Comparison of ENCODE assay signal across 8 cellular contexts in genomic region chr15:60374628-60375081, GRCh38. TPM values are rescaled to one million over a fixed set of nuclear protein-coding genes. Genes with fewer than 3 reads are reported as not detected.
DNase-seq lines count a peak whose midpoint lies in the region; ATAC-seq and TF ChIP-seq lines count a peak whose summit lies in the region.

No MANE protein-coding gene starts in this region.

- H3K4me3 Mint-ChIP-seq in endodermal cell: no peak overlapping the region
- peak overlapping the region in 2 of 3 experiments; percentile 6 to 29 for H3K4me3 Mint-ChIP-seq in nephron
- H3K4me3 Mint-ChIP-seq in CD8-positive, alpha-beta memory T cell: no peak overlapping the region
- H3K4me3 Mint-ChIP-seq in stimulated activated naive B cell treated with anti-CD40 and anti-IgM and Interleukin-4, amounts not matched to agents 10 μg/mL and 1 μg/mL and 100 μg/mL, for 72 hours: no peak overlapping the region

- H3K27ac ChIP-seq in endodermal cell (ENCODE audit: low read depth, low read length): peak overlapping the region; percentile 79
- H3K27ac ChIP-seq in CD8-positive, alpha-beta memory T cell (ENCODE audit: low read depth, low read length): no peak overlapping the region

- H3K4me1 ChIP-seq in endodermal cell (ENCODE audit: control insufficient read depth, insufficient read depth, low read length): peaks cover 26% of the 10 kb centered on the region
- no peaks in the 10 kb centered on the region for H3K4me1 ChIP-seq in CD8-positive, alpha-beta memory T cell (ENCODE audit: insufficient read depth, low read length)

- peaks cover 80% of the 10 kb centered on the region for H3K36me3 ChIP-seq in endodermal cell (ENCODE audit: control insufficient read depth, insufficient read depth, low read length)
- peaks cover 16% of the 10 kb centered on the region for H3K36me3 ChIP-seq in CD8-positive, alpha-beta memory T cell (ENCODE audit: insufficient read depth, low read length)

- ATAC-seq in GM19023 (IDR thresholded peaks at IDR 0.05; ENCODE audit: unreplicated experiment) (no peak), HG02642 (IDR thresholded peaks at IDR 0.05; ENCODE audit: poor library complexity, unreplicated experiment) (no peak)
- ATAC-seq in stimulated activated naive B cell treated with anti-CD40 and anti-IgM and Interleukin-4, amounts not matched to agents 10 μg/mL and 1 μg/mL and 100 μg/mL, for 72 hours (replicated peaks): no peak

- H3K36me3 Mint-ChIP-seq in endodermal cell (ENCODE audit: low read depth): peaks cover 63% of the 10 kb centered on the region
- peaks cover 61% of the 10 kb centered on the region for H3K36me3 Mint-ChIP-seq in nephron (ENCODE audit: low read depth)
- peaks cover 0 to 81% (median 9%) of the 10 kb centered on the region in 3 donors for H3K36me3 Mint-ChIP-seq in CD8-positive, alpha-beta memory T cell
- peaks cover 44 to 58% of the 10 kb centered on the region in 2 donors for H3K36me3 Mint-ChIP-seq in stimulated activated naive B cell treated with anti-CD40 and anti-IgM and Interleukin-4, amounts not matched to agents 10 μg/mL and 1 μg/mL and 100 μg/mL, for 72 hours

- H3K4me3 ChIP-seq in endodermal cell (ENCODE audit: low read length): peak overlapping the region; percentile 19
- no peak overlapping the region for H3K4me3 ChIP-seq in CD8-positive, alpha-beta memory T cell (ENCODE audit: low read length)

- H3K9me3 Mint-ChIP-seq in endodermal cell (no peaks in the 10 kb centered on the region), nephron (no peaks in the 10 kb centered on the region)
- no peaks in the 10 kb centered on the region for H3K9me3 Mint-ChIP-seq in CD8-positive, alpha-beta memory T cell
- H3K9me3 Mint-ChIP-seq in stimulated activated naive B cell treated with anti-CD40 and anti-IgM and Interleukin-4, amounts not matched to agents 10 μg/mL and 1 μg/mL and 100 μg/mL, for 72 hours: no peaks in the 10 kb centered on the region

- no peaks in the 10 kb centered on the region for H3K9me3 ChIP-seq in endodermal cell (ENCODE audit: control insufficient read depth, low read length)
- H3K9me3 ChIP-seq in CD8-positive, alpha-beta memory T cell (ENCODE audit: low read length): no peaks in the 10 kb centered on the region

- H3K27me3 Mint-ChIP-seq in endodermal cell (ENCODE audit: insufficient read depth) (peaks cover 46% of the 10 kb centered on the region), nephron (ENCODE audit: low read depth) (peaks cover 6% of the 10 kb centered on the region)
- H3K27me3 Mint-ChIP-seq in CD8-positive, alpha-beta memory T cell: no peaks in the 10 kb centered on the region
- no peaks in the 10 kb centered on the region for H3K27me3 Mint-ChIP-seq in stimulated activated naive B cell treated with anti-CD40 and anti-IgM and Interleukin-4, amounts not matched to agents 10 μg/mL and 1 μg/mL and 100 μg/mL, for 72 hours

- H3K4me1 Mint-ChIP-seq in endodermal cell (peaks cover 53% of the 10 kb centered on the region), nephron (peaks cover 78% of the 10 kb centered on the region)
- H3K4me1 Mint-ChIP-seq in CD8-positive, alpha-beta memory T cell: peaks cover 13 to 26% (median 25%) of the 10 kb centered on the region in 3 donors
- no peaks in the 10 kb centered on the region for H3K4me1 Mint-ChIP-seq in stimulated activated naive B cell treated with anti-CD40 and anti-IgM and Interleukin-4, amounts not matched to agents 10 μg/mL and 1 μg/mL and 100 μg/mL, for 72 hours

- CTCF ChIA-PET in CD8-positive, alpha-beta memory T cell (lab: Charles Lee): no interaction called here

- H3K27ac Mint-ChIP-seq in endodermal cell: peak overlapping the region; percentile 53
- peak overlapping the region; percentile 83 to 91 (median 90) for H3K27ac Mint-ChIP-seq in nephron
- peak overlapping the region in 1 of 8 donors; percentile 88 for H3K27ac Mint-ChIP-seq in CD8-positive, alpha-beta memory T cell
- H3K27ac Mint-ChIP-seq in stimulated activated naive B cell treated with anti-CD40 and anti-IgM and Interleukin-4, amounts not matched to agents 10 μg/mL and 1 μg/mL and 100 μg/mL, for 72 hours: no peak overlapping the region

- peak overlapping the region; percentile 39 for H3K9ac ChIP-seq in endodermal cell (ENCODE audit: extremely low read depth, low read length, poor library complexity, severe bottlenecking)

- no peak for TF ChIP-seq CTCF in endodermal cell (conservative IDR thresholded peaks at IDR 0.05)
- no peak for TF ChIP-seq CTCF in nephron (IDR thresholded peaks at IDR 0.05; ENCODE audit: unreplicated experiment in 3 of 3)

- no peaks in the 10 kb centered on the region for H3K27me3 ChIP-seq in endodermal cell (ENCODE audit: control insufficient read depth, insufficient read depth, low read length, poor library complexity, severe bottlenecking)
- H3K27me3 ChIP-seq in CD8-positive, alpha-beta memory T cell (ENCODE audit: insufficient read depth, low read length, poor library complexity, severe bottlenecking): no peaks in the 10 kb centered on the region

- POLR2A ChIA-PET in CD8-positive, alpha-beta memory T cell (lab: Charles Lee): no interaction called here

- DNase-seq in H4 (ENCODE audit: low spot score): peak; percentile 99
- peak; percentile 84 for DNase-seq in NCI-H446 treated with DMSO at 0.1 percent for 48 hours (lab: John Stamatoyannopoulos, UW)
- peak; percentile 81 for DNase-seq in endodermal cell
- no peak for DNase-seq in CD8-positive, alpha-beta memory T cell
- DNase-seq in stimulated activated naive B cell treated with anti-CD40 and anti-IgM and Interleukin-4, amounts not matched to agents 10 μg/mL and 1 μg/mL and 100 μg/mL, for 72 hours: no peak

- 40 to 54% methylated on average over 4 to 7 of the region's 7 CpGs for WGBS in endodermal cell (ENCODE audit: insufficient coverage in 1 of 2, insufficient read length in 1 of 2), 2 experiments

RNA-seq across cellular contexts. Expression of gene ANXA2, which starts 23.1 kb away (rescaled TPM):
- total RNA-seq in H4 (2014; rRNA removed; shearing (Covaris generic)): 2,749 and 2,975 TPM in 2 replicates
- total RNA-seq in endodermal cell: 100 to 1,000 TPM; 355 to 392 TPM
- 280 TPM for polyA plus RNA-seq in endodermal cell (2013, experiment 1 of 2)
- polyA plus RNA-seq in endodermal cell (2013, experiment 2 of 2): 311 TPM
- total RNA-seq in CD8-positive, alpha-beta memory T cell: 100 to 1,000 TPM; 212 to 219 TPM
- 471 TPM for polyA plus RNA-seq in CD8-positive, alpha-beta memory T cell

Comparison
In these comparisons a context has a peak if more than half of its experiments do, and no peak if none do; other contexts are left out.
1. DNase-seq: peak in H4 (single experiment), NCI-H446 treated with DMSO at 0.1 percent for 48 hours (single experiment) and endodermal cell (single experiment); none in CD8-positive, alpha-beta memory T cell (0 of 5) and stimulated activated naive B cell treated with anti-CD40 and anti-IgM and Interleukin-4, amounts not matched to agents 10 μg/mL and 1 μg/mL and 100 μg/mL, for 72 hours (single experiment).
2. H3K4me3 Mint-ChIP-seq: peak in nephron (2 of 3); none in endodermal cell (single experiment), CD8-positive, alpha-beta memory T cell (0 of 7) and stimulated activated naive B cell treated with anti-CD40 and anti-IgM and Interleukin-4, amounts not matched to agents 10 μg/mL and 1 μg/mL and 100 μg/mL, for 72 hours (0 of 2).